ENCODE assay signal across 16 cellular contexts in the genomic region with DNA sequence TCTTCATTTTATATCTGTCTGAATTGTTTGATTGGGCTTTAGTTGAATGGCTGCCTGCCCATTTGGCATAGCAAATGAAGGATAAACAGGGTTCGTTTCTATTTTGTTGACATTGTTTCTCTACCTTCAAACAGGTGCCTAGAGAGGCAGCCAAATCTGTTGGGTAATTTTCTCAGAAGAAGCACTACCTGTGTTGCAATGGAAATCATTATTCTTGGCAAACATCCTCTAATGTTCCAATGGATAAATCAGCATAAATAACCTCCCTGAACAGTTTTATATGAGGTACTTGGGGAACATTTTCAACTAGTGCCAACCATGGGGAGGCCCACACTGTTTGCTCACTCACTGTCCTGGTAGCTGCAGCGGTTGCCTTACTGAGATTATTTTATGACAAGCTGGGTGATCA.
"Had no signal": no experiment of that assay in that cellular context is flagged by ENCODE, and none has a peak within 500 bp of the region (broad histone marks: within the 10 kb centered on the region; RNA-seq: fewer than 3 reads in every experiment).

No MANE protein-coding gene starts in this region.

- H3K27me3 Mint-ChIP-seq: dendritic cell treated with granulocyte-macrophage colony-stimulating factor and Interleukin-4, amounts not matched to agents 40 ng/mL and 50 ng/mL, for 4 days had no signal

- H3K4me1 Mint-ChIP-seq: naive thymus-derived CD4-positive, alpha-beta T cell; stimulated activated memory B cell treated with anti-CD40 and anti-IgM and Interleukin-4, amounts not matched to agents 10 μg/mL and 1 μg/mL and 100 μg/mL, for 72 hours had no signal

- H3K36me3 ChIP-seq: pancreas, tibial artery had no signal

- DNase-seq: activated naive CD4-positive, alpha-beta T cell treated with anti-CD3 and anti-CD28 coated beads for 36 hours; activated T-cell treated with anti-CD3 and anti-CD28 coated beads, Interleukin-2, amount 50 U/mL, for 1 hour; effector memory CD4-positive, alpha-beta T cell; foreskin melanocyte; naive thymus-derived CD4-positive, alpha-beta T cell; pancreas; stimulated activated CD4-positive, alpha-beta T cell treated with anti-CD3 and anti-CD28 coated beads, Interleukin-2, amount 100 ng/mL, for 48 hours; SW 1271; tibial artery had no signal

- H3K4me3 Mint-ChIP-seq: activated naive CD4-positive, alpha-beta T cell treated with anti-CD3 and anti-CD28 coated beads for 36 hours; dendritic cell treated with granulocyte-macrophage colony-stimulating factor and Interleukin-4, amounts not matched to agents 40 ng/mL and 50 ng/mL, for 4 days; stimulated activated memory B cell treated with anti-CD40 and anti-IgM and Interleukin-4, amounts not matched to agents 10 μg/mL and 1 μg/mL and 100 μg/mL, for 72 hours; T-helper 2 cell treated with Interferon-gamma antibody and Interleukin-4, amounts not matched to agents 5 μg/mL and 100 μg/mL, for 36 hours had no signal

- H3K36me3 Mint-ChIP-seq: stimulated activated memory B cell treated with anti-CD40 and anti-IgM and Interleukin-4, amounts not matched to agents 10 μg/mL and 1 μg/mL and 100 μg/mL, for 72 hours had no signal

- H3K27me3 ChIP-seq: tibial artery had no signal

- H3K4me3 ChIP-seq: lung, pancreas, tibial artery had no signal

- H3K4me1 ChIP-seq: pancreas, tibial artery had no signal

- H3K27ac ChIP-seq: pancreas, tibial artery had no signal

- FAIRE-seq: astrocyte, pancreas had no signal

- H3K27ac Mint-ChIP-seq: activated naive CD4-positive, alpha-beta T cell treated with anti-CD3 and anti-CD28 coated beads for 36 hours; activated T-helper 2 cell treated with anti-CD3 and anti-CD28 coated beads, Interferon-gamma antibody, Interleukin-2, Interleukin-4, amounts not matched to agents 10 μg/mL and 5 μg/mL and 100 μg/mL, durations not matched to agents 14 hours and 24 hours and 36 hours; dendritic cell treated with granulocyte-macrophage colony-stimulating factor and Interleukin-4, amounts not matched to agents 40 ng/mL and 50 ng/mL, for 4 days; naive thymus-derived CD4-positive, alpha-beta T cell; stimulated activated memory B cell treated with anti-CD40 and anti-IgM and Interleukin-4, amounts not matched to agents 10 μg/mL and 1 μg/mL and 100 μg/mL, for 72 hours; T-helper 2 cell treated with Interferon-gamma antibody and Interleukin-4, amounts not matched to agents 5 μg/mL and 100 μg/mL, for 36 hours had no signal

- H3K9me3 ChIP-seq: pancreas, tibial artery had no signal

- H3K9me3 Mint-ChIP-seq: activated naive CD4-positive, alpha-beta T cell treated with anti-CD3 and anti-CD28 coated beads for 36 hours; activated T-helper 2 cell treated with anti-CD3 and anti-CD28 coated beads, Interferon-gamma antibody, Interleukin-2, Interleukin-4, amounts not matched to agents 10 μg/mL and 5 μg/mL and 100 μg/mL, durations not matched to agents 14 hours and 24 hours and 36 hours; stimulated activated memory B cell treated with anti-CD40 and anti-IgM and Interleukin-4, amounts not matched to agents 10 μg/mL and 1 μg/mL and 100 μg/mL, for 72 hours; T-helper 2 cell treated with Interferon-gamma antibody and Interleukin-4, amounts not matched to agents 5 μg/mL and 100 μg/mL, for 36 hours had no signal

- ATAC-seq: activated CD4-positive, CD25-positive, alpha-beta regulatory T cell treated with anti-CD3 and anti-CD28 coated beads, Interleukin-2, amount 50 U/mL, for 24 hours; naive thymus-derived CD4-positive, alpha-beta T cell had no signal
